8 cellular contexts compared by ENCODE assay signal in the genomic region with DNA sequence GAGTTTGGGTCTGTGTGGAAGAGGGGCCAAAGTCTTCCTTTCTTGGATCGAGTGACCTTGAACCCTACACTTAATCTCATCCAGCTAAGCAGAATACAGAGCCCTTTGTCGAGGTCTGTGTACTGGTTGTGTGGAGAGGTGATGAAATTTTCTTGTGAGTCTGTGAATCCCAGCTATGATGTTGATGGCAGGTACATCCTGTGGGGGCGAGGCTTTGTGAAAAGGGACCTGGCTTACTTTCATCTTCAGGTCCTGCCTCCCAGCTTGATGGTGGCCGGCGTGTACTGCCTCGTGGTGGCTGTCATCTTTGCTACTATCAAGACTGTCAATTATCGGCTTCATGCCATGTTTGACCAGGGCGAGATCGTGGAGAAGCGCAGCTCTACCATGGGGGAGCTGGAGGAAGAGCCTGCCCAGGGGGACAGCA. TPM values are rescaled to one million over a fixed set of nuclear protein-coding genes. Genes with fewer than 3 reads are reported as not detected.
A peak's percentile ranks its signal among the peaks of the same experiment; 100 is the strongest.
DNase-seq lines count a peak whose midpoint lies in the region; ATAC-seq, FAIRE-seq and TF ChIP-seq lines count a peak whose summit lies in the region.

No MANE protein-coding gene starts in this region.

- TF ChIP-seq CTCF in AG04449 (IDR thresholded peaks at IDR 0.05; ENCODE audit: insufficient read depth, low read length, missing control alignments) = no peak
- no peak for TF ChIP-seq CTCF in LNCaP clone FGC (IDR thresholded peaks at IDR 0.05; ENCODE audit: control insufficient read depth, extremely low read depth, insufficient read depth)
- TF ChIP-seq CTCF in chondrocyte (IDR thresholded peaks at IDR 0.05) = no peak

- peak overlapping the region; percentile 91 for H3K27ac ChIP-seq in naive thymus-derived CD4-positive, alpha-beta T cell (ENCODE audit: low read depth, low read length)

- POLR2A ChIA-PET in AG04449 (lab: Yijun Ruan, JAX) = interaction anchor here (1.0 kb wide), 1 partner anchor 76 kb away, joined by 5 read pairs; no protein-coding TSS in a partner anchor
- POLR2A ChIA-PET in naive thymus-derived CD4-positive, alpha-beta T cell (lab: Charles Lee) = interaction anchor here (1.1 to 6.7 kb wide), 8 partner anchors 10 to 243 kb away, joined by 3 to 52 read pairs (median 14); partner anchors contain the start of genes CFL1, MUS81, RELA and SIPA1

- intact Hi-C loops in naive thymus-derived CD4-positive, alpha-beta T cell (cut with micrococcal nuclease) = loop anchor here in 1 of 2 donors (5.0 kb wide), 1 partner anchor 1299 kb away; the partner anchor contains the start of genes PRDX5 and TRMT112

- FAIRE-seq in GM19239 (lab: Jason Lieb, UNC) = no peak

- H3K4me1 ChIP-seq in naive thymus-derived CD4-positive, alpha-beta T cell (ENCODE audit: control insufficient read depth in 2 of 2, insufficient read depth in 2 of 2, low read length in 2 of 2) = peaks cover 30 to 34% of the 10 kb centered on the region in 2 donors

- no peak for ATAC-seq in naive thymus-derived CD4-positive, alpha-beta T cell
- no peak for ATAC-seq in HG03139 (IDR thresholded peaks at IDR 0.05; ENCODE audit: unreplicated experiment)

- no peaks in the 10 kb centered on the region for H3K9me3 Mint-ChIP-seq in chondrocyte (ENCODE audit: low read depth)
- peaks cover 0 to 2% (median 0%) of the 10 kb centered on the region in 11 donors for H3K9me3 Mint-ChIP-seq in naive thymus-derived CD4-positive, alpha-beta T cell

- H3K4me3 ChIP-seq in AG04449 (ENCODE audit: low read depth, low read length) (peak overlapping the region; percentile 90), LNCaP clone FGC (ENCODE audit: low read depth, low read length) (peak overlapping the region; percentile 98)
- peak overlapping the region; percentile 72 for H3K4me3 ChIP-seq in naive thymus-derived CD4-positive, alpha-beta T cell (ENCODE audit: low read length)

- H3K4me3 Mint-ChIP-seq in chondrocyte (ENCODE audit: unreplicated experiment) = peak overlapping the region; percentile 91
- H3K4me3 Mint-ChIP-seq in naive thymus-derived CD4-positive, alpha-beta T cell = peak overlapping the region; percentile 91 to 99 (median 94)

- CTCF ChIA-PET in AG04449 (lab: Yijun Ruan, JAX) = interaction anchor here (0.8 to 14.3 kb wide), 9 partner anchors 10 to 268 kb away, joined by 3 to 134 read pairs (median 4); partner anchors contain the start of genes KCNK7 and SIPA1
- CTCF ChIA-PET in naive thymus-derived CD4-positive, alpha-beta T cell (lab: Charles Lee) = interaction anchor here (0.5 to 0.7 kb wide), 3 partner anchors 21 to 243 kb away, joined by 3 to 4 read pairs (median 4); partner anchors contain the start of gene SIPA1

- no peak for DNase-seq in AG04449 (ENCODE audit: low read depth, low spot score)
- DNase-seq in LNCaP clone FGC (ENCODE audit: low read depth) = no peak
- DNase-seq in chondrocyte (ENCODE audit: low spot score) = no peak
- DNase-seq in naive thymus-derived CD4-positive, alpha-beta T cell = no peak
- DNase-seq in NCI-H2171 treated with DMSO at 0.1 percent for 48 hours (lab: John Stamatoyannopoulos, UW) = no peak
- no peak for DNase-seq in GM19239 (ENCODE audit: insufficient read length, low spot score)
- DNase-seq in retina = no peak

- H3K9me3 ChIP-seq in naive thymus-derived CD4-positive, alpha-beta T cell (ENCODE audit: control insufficient read depth in 2 of 3, low read length in 3 of 3) = no peaks in the 10 kb centered on the region

- peaks cover 12 to 61% (median 20%) of the 10 kb centered on the region in 3 experiments for H3K36me3 ChIP-seq in naive thymus-derived CD4-positive, alpha-beta T cell (ENCODE audit: control insufficient read depth in 2 of 3, insufficient read depth in 3 of 3, low read length in 3 of 3)

- no peaks in the 10 kb centered on the region for H3K27me3 ChIP-seq in naive thymus-derived CD4-positive, alpha-beta T cell (ENCODE audit: control insufficient read depth in 2 of 2, insufficient read depth in 2 of 2, low read length in 2 of 2)

- H3K27me3 Mint-ChIP-seq in chondrocyte (ENCODE audit: low read depth) = no peaks in the 10 kb centered on the region
- peaks cover 0 to 6% (median 0%) of the 10 kb centered on the region in 5 donors for H3K27me3 Mint-ChIP-seq in naive thymus-derived CD4-positive, alpha-beta T cell

- peaks cover 6% of the 10 kb centered on the region for H3K36me3 Mint-ChIP-seq in chondrocyte (ENCODE audit: low read depth)
- H3K36me3 Mint-ChIP-seq in naive thymus-derived CD4-positive, alpha-beta T cell = peaks cover 0 to 24% (median 3%) of the 10 kb centered on the region in 5 donors

- H3K4me1 Mint-ChIP-seq in chondrocyte (ENCODE audit: low read depth) = peaks cover 28% of the 10 kb centered on the region
- H3K4me1 Mint-ChIP-seq in naive thymus-derived CD4-positive, alpha-beta T cell = peaks cover 22 to 39% (median 30%) of the 10 kb centered on the region in 7 donors

- peak overlapping the region; percentile 94 for H3K27ac Mint-ChIP-seq in chondrocyte (ENCODE audit: unreplicated experiment)
- H3K27ac Mint-ChIP-seq in naive thymus-derived CD4-positive, alpha-beta T cell = peak overlapping the region; percentile 70 to 95 (median 90)

RNA-seq across cellular contexts. Expression of gene PCNX3, which starts 1.0 kb away (rescaled TPM):
- total RNA-seq in chondrocyte = 32.6 to 57.7 TPM (median 36.3 TPM) in 3 replicates
- total RNA-seq in naive thymus-derived CD4-positive, alpha-beta T cell = 10 to 100 TPM; 50.4 to 64.9 (median 56.6) TPM
- 1 to 10 TPM; 2.2 to 7.9 TPM for polyA plus RNA-seq in naive thymus-derived CD4-positive, alpha-beta T cell

RNA-seq across cellular contexts. Expression of gene MAP3K11, which starts 2.6 kb away (rescaled TPM):
- 30.2 to 34.6 TPM (median 31.6 TPM) in 3 replicates for total RNA-seq in chondrocyte
- 10 to 100 TPM; 63.3 to 91.1 (median 88.2) TPM for total RNA-seq in naive thymus-derived CD4-positive, alpha-beta T cell
- 10 to 100 TPM; 12.1 to 21.6 TPM for polyA plus RNA-seq in naive thymus-derived CD4-positive, alpha-beta T cell

RNA-seq across cellular contexts. Expression of gene KCNK7, which starts 21.0 kb away (rescaled TPM):
- total RNA-seq in chondrocyte = 0.22 to 0.44 TPM in 2 of 3 replicates, not detected in the other
- total RNA-seq in naive thymus-derived CD4-positive, alpha-beta T cell = 1 to 10 TPM; 2.1 to 9.2 (median 4.8) TPM
- under 1 TPM in 1 of 2 donors, not detected in 1; 0.25 TPM for polyA plus RNA-seq in naive thymus-derived CD4-positive, alpha-beta T cell

RNA-seq across cellular contexts. Expression of gene SIPA1, which starts 21.3 kb away (rescaled TPM):
- 22.7 to 33.3 TPM (median 27.4 TPM) in 3 replicates for total RNA-seq in chondrocyte
- total RNA-seq in naive thymus-derived CD4-positive, alpha-beta T cell = 100 to 1,000 TPM; 145 to 249 (median 198) TPM
- polyA plus RNA-seq in naive thymus-derived CD4-positive, alpha-beta T cell = 100 to 1,000 TPM in 1 of 2 donors, 10 to 100 TPM in 1; 90.3 to 184 TPM

RNA-seq across cellular contexts. Expression of gene EHBP1L1, which starts 40.7 kb away (rescaled TPM):
- total RNA-seq in chondrocyte = 28.1 to 82.0 TPM (median 81.3 TPM) in 3 replicates
- total RNA-seq in naive thymus-derived CD4-positive, alpha-beta T cell = 100 to 1,000 TPM; 108 to 207 (median 128) TPM
- 10 to 100 TPM; 12.3 to 14.2 TPM for polyA plus RNA-seq in naive thymus-derived CD4-positive, alpha-beta T cell
